2 cellular contexts compared by ENCODE assay signal in the genomic region with DNA sequence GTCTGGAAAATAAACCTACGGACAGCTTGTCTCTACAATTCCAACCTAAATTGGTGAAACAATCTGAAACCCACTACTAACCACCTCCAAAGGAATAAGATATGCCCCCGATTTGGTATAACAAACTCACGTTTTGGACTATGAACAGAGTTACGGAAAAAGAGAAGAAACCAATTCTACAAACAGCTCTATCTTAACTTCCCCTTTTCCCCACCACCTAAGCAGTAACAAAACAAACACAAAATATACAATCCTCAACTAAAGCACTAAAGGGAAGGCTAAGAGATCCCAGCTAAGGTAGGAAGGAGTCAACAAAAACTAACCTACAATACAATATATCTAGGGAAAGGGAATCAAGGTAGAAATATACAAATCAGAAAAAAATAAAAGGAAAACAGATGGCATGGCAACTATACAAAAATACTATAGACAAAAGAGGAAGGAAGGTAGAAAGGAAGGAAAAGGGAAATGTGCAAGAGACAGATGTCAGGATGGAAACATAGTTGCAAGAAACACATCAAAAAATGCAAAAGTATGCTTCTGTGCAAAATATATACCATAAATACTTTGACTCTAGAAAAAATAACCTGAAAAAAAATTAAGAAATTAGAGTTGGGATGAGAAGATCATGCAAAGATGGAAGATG.
TF ChIP-seq lines count a peak whose summit lies in the region.

No MANE protein-coding gene starts in this region.

TF ChIP-seq in liver, 16 proteins besides CTCF, POLR2A, EP300 and RAD21:
- TF ChIP-seq TAF1 (conservative IDR thresholded peaks at IDR 0.05) (no peak), YY1 (IDR thresholded peaks at IDR 0.05) (no peak)

TF ChIP-seq in HepG2, 621 proteins besides CTCF, POLR2A, EP300 and RAD21:
- TF ChIP-seq, protein P1, sequence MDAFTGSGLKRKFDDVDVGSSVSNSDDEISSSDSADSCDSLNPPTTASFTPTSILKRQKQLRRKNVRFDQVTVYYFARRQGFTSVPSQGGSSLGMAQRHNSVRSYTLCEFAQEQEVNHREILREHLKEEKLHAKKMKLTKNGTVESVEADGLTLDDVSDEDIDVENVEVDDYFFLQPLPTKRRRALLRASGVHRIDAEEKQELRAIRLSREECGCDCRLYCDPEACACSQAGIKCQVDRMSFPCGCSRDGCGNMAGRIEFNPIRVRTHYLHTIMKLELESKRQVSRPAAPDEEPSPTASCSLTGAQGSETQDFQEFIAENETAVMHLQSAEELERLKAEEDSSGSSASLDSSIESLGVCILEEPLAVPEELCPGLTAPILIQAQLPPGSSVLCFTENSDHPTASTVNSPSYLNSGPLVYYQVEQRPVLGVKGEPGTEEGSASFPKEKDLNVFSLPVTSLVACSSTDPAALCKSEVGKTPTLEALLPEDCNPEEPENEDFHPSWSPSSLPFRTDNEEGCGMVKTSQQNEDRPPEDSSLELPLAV (CRISPR knock-in tag; conservative IDR thresholded peaks at IDR 0.05; ENCODE audit: low read depth): no peak
- TF ChIP-seq ADNP (CRISPR knock-in tag; IDR thresholded peaks at IDR 0.05): no peak
- no peak for TF ChIP-seq MAFG (CRISPR knock-in tag; IDR thresholded peaks at IDR 0.05)
- no peak for TF ChIP-seq ZFP37 (CRISPR knock-in tag; IDR thresholded peaks at IDR 0.05; ENCODE audit: borderline replicate concordance)
- no peak for TF ChIP-seq THAP8 (CRISPR knock-in tag; IDR thresholded peaks at IDR 0.05; ENCODE audit: borderline replicate concordance)
- TF ChIP-seq DRAP1 (CRISPR knock-in tag; IDR thresholded peaks at IDR 0.05): no peak
- TF ChIP-seq ZBTB25 (CRISPR knock-in tag; IDR thresholded peaks at IDR 0.05): no peak
- TF ChIP-seq, protein P2, sequence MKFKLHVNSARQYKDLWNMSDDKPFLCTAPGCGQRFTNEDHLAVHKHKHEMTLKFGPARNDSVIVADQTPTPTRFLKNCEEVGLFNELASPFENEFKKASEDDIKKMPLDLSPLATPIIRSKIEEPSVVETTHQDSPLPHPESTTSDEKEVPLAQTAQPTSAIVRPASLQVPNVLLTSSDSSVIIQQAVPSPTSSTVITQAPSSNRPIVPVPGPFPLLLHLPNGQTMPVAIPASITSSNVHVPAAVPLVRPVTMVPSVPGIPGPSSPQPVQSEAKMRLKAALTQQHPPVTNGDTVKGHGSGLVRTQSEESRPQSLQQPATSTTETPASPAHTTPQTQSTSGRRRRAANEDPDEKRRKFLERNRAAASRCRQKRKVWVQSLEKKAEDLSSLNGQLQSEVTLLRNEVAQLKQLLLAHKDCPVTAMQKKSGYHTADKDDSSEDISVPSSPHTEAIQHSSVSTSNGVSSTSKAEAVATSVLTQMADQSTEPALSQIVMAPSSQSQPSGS (CRISPR knock-in tag; IDR thresholded peaks at IDR 0.05): no peak
- no peak for TF ChIP-seq MXD3 (CRISPR knock-in tag; IDR thresholded peaks at IDR 0.05)
- no peak for TF ChIP-seq SALL2 (CRISPR knock-in tag; IDR thresholded peaks at IDR 0.05)
- TF ChIP-seq ZNF737 (CRISPR knock-in tag; IDR thresholded peaks at IDR 0.05; ENCODE audit: borderline replicate concordance): no peak
- TF ChIP-seq ZNF430 (CRISPR knock-in tag; IDR thresholded peaks at IDR 0.05): no peak
- TF ChIP-seq ELF3 (CRISPR knock-in tag; IDR thresholded peaks at IDR 0.05): no peak
